21 cellular contexts compared by ENCODE assay signal in genomic region chr18:79046522-79046921, GRCh38.
"Had no signal": no experiment of that assay in that cellular context is flagged by ENCODE, and none has a peak within 500 bp of the region (broad histone marks: within the 10 kb centered on the region; RNA-seq: fewer than 3 reads in every experiment).

No MANE protein-coding gene starts in this region.

- H3K79me2 ChIP-seq: hepatocyte had no signal

- H3K4me1 ChIP-seq: prostate gland, stomach, testis, upper lobe of left lung had no signal

- ATAC-seq: esophagus mucosa, left ventricle myocardium superior, right cardiac atrium had no signal

- H3K4me3 ChIP-seq: hepatocyte, prostate gland, smooth muscle cell, stomach, upper lobe of left lung had no signal

- H3K4me3 Mint-ChIP-seq: activated naive CD4-positive, alpha-beta T cell treated with anti-CD3 and anti-CD28 coated beads for 36 hours; memory B cell; nephron had no signal

- DNase-seq: activated CD4-positive, alpha-beta T cell treated with anti-CD3 and anti-CD28 coated beads, Interleukin-2, amount 50 U/mL, for 48 hours; activated naive CD4-positive, alpha-beta T cell treated with anti-CD3 and anti-CD28 coated beads for 36 hours; dermis blood vessel endothelial cell; islet precursor cell; left ventricle myocardium superior; stomach; T-helper 1 cell; testis had no signal

- H3K36me3 ChIP-seq: prostate gland, stomach, upper lobe of left lung had no signal

- H3K27me3 ChIP-seq: hepatocyte, testis, upper lobe of left lung had no signal

- H3K27ac Mint-ChIP-seq: activated naive CD4-positive, alpha-beta T cell treated with anti-CD3 and anti-CD28 coated beads for 36 hours; activated T-helper 2 cell treated with anti-CD3 and anti-CD28 coated beads, Interferon-gamma antibody, Interleukin-2, Interleukin-4, amounts not matched to agents 10 μg/mL and 5 μg/mL and 100 μg/mL, durations not matched to agents 14 hours and 24 hours and 36 hours; memory B cell; nephron had no signal

- H3K27ac ChIP-seq: hepatocyte, prostate gland, stomach, testis, upper lobe of left lung, VCaP had no signal

- FAIRE-seq: astrocyte, bronchial epithelial cell, endometrium had no signal

- H3K9me3 ChIP-seq: prostate gland, stomach, testis had no signal

- H3K9me3 Mint-ChIP-seq: activated naive CD4-positive, alpha-beta T cell treated with anti-CD3 and anti-CD28 coated beads for 36 hours; activated T-helper 2 cell treated with anti-CD3 and anti-CD28 coated beads, Interferon-gamma antibody, Interleukin-2, Interleukin-4, amounts not matched to agents 10 μg/mL and 5 μg/mL and 100 μg/mL, durations not matched to agents 14 hours and 24 hours and 36 hours; memory B cell; nephron had no signal

- H2AFZ ChIP-seq: hepatocyte had no signal

- H3K4me1 Mint-ChIP-seq: memory B cell, nephron had no signal

- H3K4me2 ChIP-seq: hepatocyte, smooth muscle cell had no signal
